ENCODE assay signal across 1 cellular context in the genomic region with DNA sequence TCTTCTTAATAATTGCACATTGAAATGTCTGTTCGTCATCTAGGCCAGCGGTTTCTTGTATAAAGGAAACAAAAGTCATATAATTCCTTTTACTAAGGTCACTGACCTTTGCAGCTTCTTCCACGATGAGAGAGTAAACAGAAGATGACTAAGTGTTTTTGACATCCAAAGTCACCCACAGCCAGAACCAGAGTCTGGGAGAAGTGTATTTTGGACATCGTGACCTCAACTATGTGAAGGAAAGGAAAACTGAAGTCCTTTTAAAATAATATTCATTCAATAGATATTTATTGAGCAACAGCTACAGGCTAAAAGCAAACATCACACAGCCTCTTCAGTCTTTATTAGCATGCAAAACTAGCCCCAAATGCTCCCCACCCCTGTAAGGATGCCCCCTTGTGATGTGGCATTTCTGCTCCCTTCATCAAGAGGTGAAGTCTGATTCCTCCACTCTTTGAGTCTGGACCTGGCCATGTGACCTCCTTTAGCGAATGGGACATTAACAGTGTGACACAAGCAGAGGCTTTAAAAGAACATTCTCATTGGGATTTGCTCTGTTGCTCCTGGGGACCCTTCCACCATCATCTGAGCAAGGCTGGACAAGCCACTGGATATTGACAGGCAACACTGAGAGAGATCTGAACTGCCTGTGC.
TF ChIP-seq lines count a peak whose summit lies in the region.

No MANE protein-coding gene starts in this region.

TF ChIP-seq in SK-N-SH treated with all-trans-retinoic acid at 6 μM for 48 hours, 23 proteins besides CTCF, POLR2A, EP300 and RAD21 (continued from another document):
- TF ChIP-seq, protein P1, sequence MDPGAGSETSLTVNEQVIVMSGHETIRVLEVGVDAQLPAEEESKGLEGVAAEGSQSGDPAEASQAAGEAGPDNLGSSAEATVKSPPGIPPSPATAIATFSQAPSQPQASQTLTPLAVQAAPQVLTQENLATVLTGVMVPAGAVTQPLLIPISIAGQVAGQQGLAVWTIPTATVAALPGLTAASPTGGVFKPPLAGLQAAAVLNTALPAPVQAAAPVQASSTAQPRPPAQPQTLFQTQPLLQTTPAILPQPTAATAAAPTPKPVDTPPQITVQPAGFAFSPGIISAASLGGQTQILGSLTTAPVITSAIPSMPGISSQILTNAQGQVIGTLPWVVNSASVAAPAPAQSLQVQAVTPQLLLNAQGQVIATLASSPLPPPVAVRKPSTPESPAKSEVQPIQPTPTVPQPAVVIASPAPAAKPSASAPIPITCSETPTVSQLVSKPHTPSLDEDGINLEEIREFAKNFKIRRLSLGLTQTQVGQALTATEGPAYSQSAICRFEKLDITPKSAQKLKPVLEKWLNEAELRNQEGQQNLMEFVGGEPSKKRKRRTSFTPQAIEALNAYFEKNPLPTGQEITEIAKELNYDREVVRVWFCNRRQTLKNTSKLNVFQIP (CRISPR knock-in tag; IDR thresholded peaks at IDR 0.05; ENCODE audit: borderline replicate concordance, low read depth): no peak
- TF ChIP-seq ZC3H10 (CRISPR knock-in tag; IDR thresholded peaks at IDR 0.05) (no peak), ISL1 (CRISPR knock-in tag; IDR thresholded peaks at IDR 0.05) (no peak), BACH2 (CRISPR knock-in tag; IDR thresholded peaks at IDR 0.05; ENCODE audit: borderline replicate concordance) (no peak)
